In the genomic region with DNA sequence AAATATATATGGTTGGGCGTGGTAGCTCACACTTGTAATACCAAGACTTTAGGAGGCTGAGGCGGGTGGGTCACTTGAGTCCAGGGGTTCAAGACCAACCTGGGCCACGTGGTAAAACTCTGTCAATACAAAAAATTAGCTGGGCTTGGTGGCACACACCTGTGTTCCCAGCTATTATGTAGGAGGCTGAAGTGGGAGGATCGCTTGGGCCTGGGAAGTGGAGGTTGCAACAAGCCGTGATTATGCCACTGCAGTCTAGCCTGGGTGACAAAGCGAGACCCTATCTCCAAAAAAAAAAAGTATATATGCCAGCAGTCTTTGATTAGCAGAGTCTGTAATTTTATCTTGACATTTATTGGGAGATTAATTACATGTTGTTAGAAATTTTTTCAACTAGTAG, we compare ENCODE assay signal across 30 cellular contexts.
"Had no signal": no experiment of that assay in that cellular context is flagged by ENCODE, and none has a peak within 500 bp of the region (broad histone marks: within the 10 kb centered on the region; RNA-seq: fewer than 3 reads in every experiment).

No MANE protein-coding gene starts in this region.

- DNase-seq: activated B cell treated with CpG ODN at 0.5 μM for 24 hours; activated CD4-positive, alpha-beta memory T cell treated with anti-CD3 and anti-CD28 coated beads for 36 hours; activated CD4-positive, alpha-beta T cell treated with anti-CD3 and anti-CD28 coated beads for 4 hours; activated CD4-positive, alpha-beta T cell treated with anti-CD3 and anti-CD28 coated beads, Interleukin-2, amount 50 U/mL, for 1 hour; activated CD4-positive, CD25-positive, alpha-beta regulatory T cell treated with anti-CD3 and anti-CD28 coated beads, Interleukin-2, amount 50 U/mL, for 72 hours; activated CD8-positive, alpha-beta memory T cell treated with anti-CD3 and anti-CD28 coated beads, Interleukin-2, amount 10 ng/mL, durations not matched to agents 7 days and 5 days; activated effector memory CD4-positive, alpha-beta T cell treated with Interleukin-2 at 50 U/mL for 16 hours; activated naive CD4-positive, alpha-beta T cell treated with anti-CD3 and anti-CD28 coated beads, Interleukin-2, amount 10 ng/mL, durations not matched to agents 7 days and 5 days; activated naive CD8-positive, alpha-beta T cell treated with anti-CD3 and anti-CD28 coated beads, Interleukin-2, amount 50 U/mL, for 24 hours; activated T-cell treated with anti-CD3 and anti-CD28 coated beads, Interleukin-2, amount 50 U/mL, for 1 hour; aorta; brain microvascular endothelial cell; central memory CD4-positive, alpha-beta T cell; Kasumi-1; KG1; MG63; NCI-H1048; NCI-H1105 treated with DMSO at 0.1 percent for 48 hours; NCI-H1436; NCI-H1694 treated with DMSO at 0.1 percent for 48 hours; NCI-H2029; NCI-H345; NCI-H524 treated with DMSO at 0.1 percent for 48 hours; PC-3; Peyer's patch; RPMI8226; SHP77 treated with DMSO at 0.1 percent for 48 hours; SK-N-SH had no signal

- H3K4me2 ChIP-seq: SK-N-SH had no signal

- H3K27ac ChIP-seq: brain microvascular endothelial cell, Peyer's patch, SJSA1 had no signal

- H3K9me3 ChIP-seq: MG63, Peyer's patch, SJSA1, SK-N-SH had no signal

- H3K27me3 ChIP-seq: brain microvascular endothelial cell, MG63, Peyer's patch, SJSA1 had no signal

- FAIRE-seq: TTC549 had no signal

- H3K4me1 ChIP-seq: Peyer's patch, SJSA1 had no signal

- ATAC-seq: activated CD8-positive, alpha-beta memory T cell treated with anti-CD3 and anti-CD28 coated beads, Interleukin-2, amount 10 ng/mL, durations not matched to agents 7 days and 5 days; activated naive CD8-positive, alpha-beta T cell treated with anti-CD3 and anti-CD28 coated beads, Interleukin-2, amount 50 U/mL, for 24 hours; PC-3 had no signal

- H3K4me3 ChIP-seq: MG63, Peyer's patch, SJSA1 had no signal

- H3K9ac ChIP-seq: SK-N-SH had no signal
